Comparison of ENCODE assay signal across 9 cellular contexts in the genomic region with DNA sequence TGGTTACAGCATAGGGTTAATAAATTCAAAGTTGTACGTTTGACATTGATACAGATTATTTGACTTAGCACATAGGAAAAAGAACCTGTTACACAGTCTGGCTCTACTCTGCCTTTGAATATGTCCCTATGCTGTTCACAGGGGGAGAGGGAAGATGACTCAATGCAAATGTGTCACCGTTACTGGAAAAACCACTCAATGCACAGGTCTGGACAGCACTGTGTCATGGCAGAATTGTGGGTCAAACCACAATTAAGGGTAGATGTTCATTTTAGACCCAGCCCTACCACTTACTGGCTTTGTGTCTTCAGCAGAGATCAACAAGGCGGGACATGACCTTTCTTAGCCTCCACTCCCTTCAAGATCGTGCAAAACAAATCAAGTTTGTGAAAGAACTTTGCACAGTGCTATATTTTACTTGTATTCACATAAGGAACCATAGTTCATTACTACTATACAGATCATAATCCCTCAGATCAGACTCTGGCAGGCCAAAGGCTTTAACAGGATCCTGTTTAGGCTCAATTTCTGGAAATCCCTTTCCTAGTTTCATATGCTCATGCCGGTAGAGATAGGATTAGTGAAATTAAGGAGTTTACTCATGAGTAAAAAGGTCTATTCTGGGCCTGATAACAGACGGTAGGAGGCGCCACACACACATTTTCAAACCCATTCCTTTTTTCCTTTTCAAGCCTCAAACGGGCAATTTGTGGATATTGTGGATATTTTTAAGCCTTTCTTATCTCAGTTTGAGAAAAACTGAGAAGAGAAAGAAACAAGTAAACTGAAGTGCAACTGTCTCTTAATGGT. TPM values are rescaled to one million over a fixed set of nuclear protein-coding genes. Genes with fewer than 3 reads are reported as not detected.
A peak's percentile ranks its signal among the peaks of the same experiment; 100 is the strongest.
DNase-seq lines count a peak whose midpoint lies in the region; ATAC-seq and TF ChIP-seq lines count a peak whose summit lies in the region.
"Had no signal": no experiment of that assay in that cellular context is flagged by ENCODE, and none has a peak within 500 bp of the region (broad histone marks: within the 10 kb centered on the region; RNA-seq: fewer than 3 reads in every experiment).

No MANE protein-coding gene starts in this region.

- POLR2A ChIA-PET in AG04449 (lab: Yijun Ruan, JAX) = no interaction called here

- H3K4me3 ChIP-seq in AG04449 (ENCODE audit: low read depth, low read length) (no peak overlapping the region), OCI-LY1 (ENCODE audit: low read depth, low read length, poor library complexity, severe bottlenecking) (no peak overlapping the region), adrenal gland (no peak overlapping the region)

- peaks cover 6% of the 10 kb centered on the region for H3K4me1 ChIP-seq in OCI-LY1 (ENCODE audit: insufficient read depth, low read length, severe bottlenecking)
- H3K4me1 ChIP-seq in adrenal gland (replicated peaks in 1 of 2) = peaks cover 36 to 50% of the 10 kb centered on the region in 2 donors

- H3K36me3 Mint-ChIP-seq in natural killer cell treated with Interleukin-12 subunit alpha and Interleukin-12 subunit beta and Interleukin-15 and Interleukin-18, amount 100 ng/mL, for 72 hours = peaks cover 43% of the 10 kb centered on the region

- H3K27ac Mint-ChIP-seq in natural killer cell treated with Interleukin-12 subunit alpha and Interleukin-12 subunit beta and Interleukin-15 and Interleukin-18, amount 100 ng/mL, for 72 hours = peak overlapping the region; percentile 90 to 99

- H3K9me3 ChIP-seq in OCI-LY1 (ENCODE audit: low read length) (no peaks in the 10 kb centered on the region), adrenal gland (replicated peaks in 1 of 3) (no peaks in the 10 kb centered on the region)

- no peaks in the 10 kb centered on the region for H3K9me2 ChIP-seq in OCI-LY1 (ENCODE audit: low read depth, low read length)

- H3K9me3 Mint-ChIP-seq in natural killer cell treated with Interleukin-12 subunit alpha and Interleukin-12 subunit beta and Interleukin-15 and Interleukin-18, amount 100 ng/mL, for 72 hours = no peaks in the 10 kb centered on the region

- H3K4me2 ChIP-seq in OCI-LY1 (ENCODE audit: low read length) = no peak overlapping the region

- TF ChIP-seq POLR2A in adrenal gland (IDR thresholded peaks at IDR 0.05) = no peak

- no peaks in the 10 kb centered on the region for H3K27me3 Mint-ChIP-seq in natural killer cell treated with Interleukin-12 subunit alpha and Interleukin-12 subunit beta and Interleukin-15 and Interleukin-18, amount 100 ng/mL, for 72 hours

- H3F3A ChIP-seq in OCI-LY1 (ENCODE audit: insufficient read depth, low read length) = no peaks in the 10 kb centered on the region

- H3K79me2 ChIP-seq in OCI-LY1 (ENCODE audit: insufficient read depth, low read length) = no peaks in the 10 kb centered on the region

- WGBS in adrenal gland, 4 donors = 57 to 64% (median 59%) methylated on average over 8 of the region's 8 CpGs

- TF ChIP-seq CTCF in AG04449 (IDR thresholded peaks at IDR 0.05; ENCODE audit: insufficient read depth, low read length, missing control alignments) (no peak), OCI-LY1 (IDR thresholded peaks at IDR 0.05; ENCODE audit: low read length) (peak; percentile 75), adrenal gland (IDR thresholded peaks at IDR 0.05) (peak in 1 of 6 experiments; percentile 17)

- peaks cover 68 to 77% of the 10 kb centered on the region in 2 donors for H3K4me1 Mint-ChIP-seq in natural killer cell treated with Interleukin-12 subunit alpha and Interleukin-12 subunit beta and Interleukin-15 and Interleukin-18, amount 100 ng/mL, for 72 hours (ENCODE audit: low read depth in 2 of 2)

- CTCF ChIA-PET in AG04449 (lab: Yijun Ruan, JAX) = interaction anchor here (1.1 to 15.3 kb wide), 11 partner anchors 6 to 112 kb away, joined by 3 to 568 read pairs (median 33); a partner anchor contains a TSS

- intact Hi-C loops in adrenal gland (cut with DNase I) = no loop called here

- H3K27ac ChIP-seq in OCI-LY1 (ENCODE audit: low read depth, low read length, poor library complexity, severe bottlenecking) (no peak overlapping the region), adrenal gland (peak overlapping the region; percentile 26 to 79 (median 59))

- H2AFZ ChIP-seq in OCI-LY1 (ENCODE audit: low read length) = no peak overlapping the region

- no peak overlapping the region for H3K9ac ChIP-seq in OCI-LY1 (ENCODE audit: low read length)

- H4K20me1 ChIP-seq in OCI-LY1 (ENCODE audit: insufficient read depth, low read length) = no peaks in the 10 kb centered on the region

- no peaks in the 10 kb centered on the region for H3K27me3 ChIP-seq in OCI-LY1 (ENCODE audit: insufficient read depth, low read length)
- H3K27me3 ChIP-seq in adrenal gland = no peaks in the 10 kb centered on the region

- ATAC-seq in GM19023 (IDR thresholded peaks at IDR 0.05; ENCODE audit: unreplicated experiment) (peak; percentile 70), HG03565 (IDR thresholded peaks at IDR 0.05; ENCODE audit: unreplicated experiment) (no peak)
- ATAC-seq in natural killer cell treated with Interleukin-12 subunit alpha and Interleukin-12 subunit beta and Interleukin-15 and Interleukin-18, amount 100 ng/mL, for 72 hours = peak; percentile 96 to 97

- peak overlapping the region; percentile 71 for H3K4me3 Mint-ChIP-seq in natural killer cell treated with Interleukin-12 subunit alpha and Interleukin-12 subunit beta and Interleukin-15 and Interleukin-18, amount 100 ng/mL, for 72 hours

- DNase-seq in AG04449 (ENCODE audit: low read depth, low spot score) (peak; percentile 41), adrenal gland (peak in 3 of 7 donors; percentile 31 to 45 (median 40)), NCI-H526 (lab: John Stamatoyannopoulos, UW) (no peak), NCI-H187 treated with DMSO at 0.1 percent for 48 hours (lab: John Stamatoyannopoulos, UW) (no peak)
- peak; percentile 87 for DNase-seq in natural killer cell treated with Interleukin-12 subunit alpha and Interleukin-12 subunit beta and Interleukin-15 and Interleukin-18, amount 100 ng/mL, for 72 hours (ENCODE audit: low spot score)
- DNase-seq: left cardiac atrium had no signal

- H3K36me3 ChIP-seq in OCI-LY1 (ENCODE audit: insufficient read depth, low read length) (peaks cover 91% of the 10 kb centered on the region), adrenal gland (replicated peaks in 1 of 2) (peaks cover 0 to 63% of the 10 kb centered on the region in 2 donors)

RNA-seq across cellular contexts. Expression of a gene that starts 22.0 kb away (rescaled TPM):
- 10 to 100 TPM; 31.6 to 73.1 (median 52.2) TPM for total RNA-seq in adrenal gland
- 10 to 100 TPM; 39.5 to 95.4 (median 78.6) TPM for polyA plus RNA-seq in adrenal gland
- total RNA-seq in natural killer cell treated with Interleukin-12 subunit alpha and Interleukin-12 subunit beta and Interleukin-15 and Interleukin-18, amount 100 ng/mL, for 72 hours = 10 to 100 TPM; 49.1 to 91.5 TPM

RNA-seq across cellular contexts. Expression of a gene that starts 45.1 kb away (rescaled TPM):
- 1 to 10 TPM; 2.9 to 6.3 (median 5.6) TPM for total RNA-seq in adrenal gland
- 1 to 10 TPM; 2.9 to 6.6 (median 3.4) TPM for polyA plus RNA-seq in adrenal gland
- total RNA-seq in natural killer cell treated with Interleukin-12 subunit alpha and Interleukin-12 subunit beta and Interleukin-15 and Interleukin-18, amount 100 ng/mL, for 72 hours = 1 to 10 TPM; 5.6 to 8.8 TPM

Comparison
In these comparisons a context has a peak if more than half of its experiments do, and no peak if none do; other contexts are left out.
1. DNase-seq: peak in AG04449 (single experiment) and natural killer cell treated with Interleukin-12 subunit alpha and Interleukin-12 subunit beta and Interleukin-15 and Interleukin-18, amount 100 ng/mL, for 72 hours (single experiment); none in NCI-H526 (0 of 2) and NCI-H187 treated with DMSO at 0.1 percent for 48 hours (single experiment).